Comparison of ENCODE assay signal across 8 cellular contexts in the genomic region with DNA sequence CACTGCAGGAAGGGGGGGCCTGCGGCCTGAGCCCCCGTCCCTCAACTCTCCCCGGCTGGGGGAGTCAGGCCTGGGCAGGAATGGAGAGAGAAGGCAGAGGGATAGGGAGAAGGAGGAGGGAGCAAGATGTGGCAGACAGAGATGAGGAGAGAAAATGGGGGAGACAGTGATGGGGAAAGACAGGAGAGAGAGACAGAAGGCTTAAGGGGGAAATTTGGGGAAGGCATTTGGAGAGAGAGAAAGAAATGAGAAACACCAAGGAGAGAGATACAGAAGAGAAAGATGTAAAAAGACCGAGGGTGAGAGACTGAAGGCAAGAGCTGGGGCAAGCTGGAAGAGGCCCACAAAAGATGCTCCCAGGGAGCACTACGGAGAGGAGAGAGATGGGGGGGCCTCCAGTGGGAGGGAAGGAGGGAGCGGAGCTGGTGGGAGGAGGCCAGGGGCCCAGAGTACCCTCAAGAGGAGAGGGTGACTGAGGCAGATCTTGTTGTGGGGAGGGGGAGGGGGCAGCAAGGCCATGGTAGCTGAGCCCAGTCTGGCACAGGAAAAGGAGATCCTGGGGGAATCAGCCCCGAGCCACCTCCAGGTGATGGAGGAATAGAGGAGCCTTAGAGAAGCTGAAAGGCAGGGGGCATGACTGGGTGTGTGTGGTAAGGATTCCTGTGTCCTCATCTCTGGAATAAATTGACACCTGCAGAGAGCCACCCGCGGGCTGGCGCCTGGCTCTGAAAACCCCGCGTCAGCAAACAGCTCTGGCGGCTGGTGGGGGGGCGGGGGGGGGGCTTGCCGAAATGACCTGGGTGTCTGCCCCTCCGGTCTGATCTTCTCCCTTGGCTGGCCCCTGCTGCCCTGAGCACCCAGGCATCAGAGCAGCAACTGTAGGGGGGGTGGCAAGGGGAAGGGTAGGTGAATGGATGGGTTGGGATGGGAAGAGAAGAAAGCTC. TPM values are rescaled to one million over a fixed set of nuclear protein-coding genes. Genes with fewer than 3 reads are reported as not detected.
DNase-seq lines count a peak whose midpoint lies in the region; ATAC-seq, FAIRE-seq and TF ChIP-seq lines count a peak whose summit lies in the region.

No MANE protein-coding gene starts in this region.

- TF ChIP-seq EP300 in esophagus muscularis mucosa (IDR thresholded peaks at IDR 0.05) = no peak

- H3K27me3 ChIP-seq in Peyer's patch (no peaks in the 10 kb centered on the region), esophagus muscularis mucosa (no peaks in the 10 kb centered on the region)

- ATAC-seq in HG03135 (IDR thresholded peaks at IDR 0.05; ENCODE audit: unreplicated experiment) = no peak
- ATAC-seq in HG02885 (IDR thresholded peaks at IDR 0.05; ENCODE audit: poor library complexity, unreplicated experiment) = no peak

- peak overlapping the region in 2 of 4 donors; percentile 64 to 90 for H3K4me3 ChIP-seq in Peyer's patch
- H3K4me3 ChIP-seq in esophagus muscularis mucosa = peak overlapping the region; percentile 77 to 87 (median 85)
- H3K4me3 ChIP-seq in retinal pigment epithelial cell (ENCODE audit: low read length) = peak overlapping the region; percentile 49

- no peak for TF ChIP-seq CTCF in Peyer's patch (IDR thresholded peaks at IDR 0.05)
- no peak for TF ChIP-seq CTCF in esophagus muscularis mucosa (IDR thresholded peaks at IDR 0.05)
- TF ChIP-seq CTCF in retinal pigment epithelial cell (conservative IDR thresholded peaks at IDR 0.05; ENCODE audit: low read depth, low read length) = no peak

- DNase-seq in Peyer's patch (no peak), esophagus muscularis mucosa (ENCODE audit: extremely low spot score) (no peak), retinal pigment epithelial cell (ENCODE audit: low read depth) (no peak), GM19239 (ENCODE audit: insufficient read length, low spot score) (no peak), NCI-H1694 (lab: John Stamatoyannopoulos, UW) (no peak)

- peak overlapping the region; percentile 77; the same call in 1 of the 2 replicates for H3K9ac ChIP-seq in ES-I3 (ENCODE audit: low read depth, low read length)

- H3K36me3 ChIP-seq in ES-I3 (ENCODE audit: insufficient read depth, low read length) (no peaks in the 10 kb centered on the region; the same call in 1 of the 2 replicates), Peyer's patch (no peaks in the 10 kb centered on the region), esophagus muscularis mucosa (peaks cover 0 to 36% (median 16%) of the 10 kb centered on the region in 4 donors)

- H3K27ac ChIP-seq in Peyer's patch (peak overlapping the region in 3 of 4 donors; percentile 88 to 96 (median 95)), esophagus muscularis mucosa (replicated peaks in 1 of 4) (peak overlapping the region; percentile 90 to 93 (median 92))

- intact Hi-C loops in esophagus muscularis mucosa (cut with DNase I) = loop anchor here (2.0 kb wide), 1 partner anchor 31 kb away; no protein-coding TSS in a partner anchor

- TF ChIP-seq POLR2A in Peyer's patch (IDR thresholded peaks at IDR 0.05) = no peak
- TF ChIP-seq POLR2A in esophagus muscularis mucosa (IDR thresholded peaks at IDR 0.05; ENCODE audit: low read depth) = no peak

- H3K4me1 ChIP-seq in ES-I3 (ENCODE audit: insufficient read depth, low read length) (peaks cover 14% of the 10 kb centered on the region), Peyer's patch (peaks cover 0 to 15% (median 5%) of the 10 kb centered on the region in 4 donors), esophagus muscularis mucosa (peaks cover 20 to 56% (median 38%) of the 10 kb centered on the region in 4 donors)

- H3K9me3 ChIP-seq in ES-I3 (ENCODE audit: control insufficient read depth, insufficient read depth, low read length) (no peaks in the 10 kb centered on the region), Peyer's patch (no peaks in the 10 kb centered on the region), esophagus muscularis mucosa (no peaks in the 10 kb centered on the region)

- WGBS in esophagus muscularis mucosa = 59% methylated on average over 12 of the region's 16 CpGs

- FAIRE-seq in GM19239 (lab: Jason Lieb, UNC) = no peak

RNA-seq across cellular contexts. Expression of gene NLGN2, which starts 1.5 kb away (rescaled TPM):
- total RNA-seq in Peyer's patch = 1 to 10 TPM in 3 of 4 donors, under 1 TPM in 1; 0.88 to 9.9 (median 5.8) TPM
- 10 to 100 TPM; 12.0 to 30.2 (median 19.0) TPM for total RNA-seq in esophagus muscularis mucosa

RNA-seq across cellular contexts. Expression of gene TMEM256, which starts 2.3 kb away (rescaled TPM):
- total RNA-seq in Peyer's patch (100 to 1,000 TPM in 2 of 4 donors, 10 to 100 TPM in 2; 37.1 to 334 (median 126) TPM), esophagus muscularis mucosa (100 to 1,000 TPM in 1 of 4 donors, 10 to 100 TPM in 3; 59.6 to 121 (median 74.7) TPM)

RNA-seq across cellular contexts. Expression of gene PLSCR3, which starts 11.8 kb away (rescaled TPM):
- 10 to 100 TPM; 10.7 to 38.8 (median 21.9) TPM for total RNA-seq in Peyer's patch
- total RNA-seq in esophagus muscularis mucosa = 10 to 100 TPM; 17.7 to 39.9 (median 24.3) TPM

RNA-seq across cellular contexts. Expression of gene SPEM1, which starts 14.0 kb away (rescaled TPM):
- total RNA-seq in Peyer's patch (not detected), esophagus muscularis mucosa (not detected)

RNA-seq across cellular contexts. Expression of gene SPEM2, which starts 19.3 kb away (rescaled TPM):
- not detected for total RNA-seq in Peyer's patch
- total RNA-seq in esophagus muscularis mucosa = not detected
